ENCODE assay signal across 12 cellular contexts in the genomic region with DNA sequence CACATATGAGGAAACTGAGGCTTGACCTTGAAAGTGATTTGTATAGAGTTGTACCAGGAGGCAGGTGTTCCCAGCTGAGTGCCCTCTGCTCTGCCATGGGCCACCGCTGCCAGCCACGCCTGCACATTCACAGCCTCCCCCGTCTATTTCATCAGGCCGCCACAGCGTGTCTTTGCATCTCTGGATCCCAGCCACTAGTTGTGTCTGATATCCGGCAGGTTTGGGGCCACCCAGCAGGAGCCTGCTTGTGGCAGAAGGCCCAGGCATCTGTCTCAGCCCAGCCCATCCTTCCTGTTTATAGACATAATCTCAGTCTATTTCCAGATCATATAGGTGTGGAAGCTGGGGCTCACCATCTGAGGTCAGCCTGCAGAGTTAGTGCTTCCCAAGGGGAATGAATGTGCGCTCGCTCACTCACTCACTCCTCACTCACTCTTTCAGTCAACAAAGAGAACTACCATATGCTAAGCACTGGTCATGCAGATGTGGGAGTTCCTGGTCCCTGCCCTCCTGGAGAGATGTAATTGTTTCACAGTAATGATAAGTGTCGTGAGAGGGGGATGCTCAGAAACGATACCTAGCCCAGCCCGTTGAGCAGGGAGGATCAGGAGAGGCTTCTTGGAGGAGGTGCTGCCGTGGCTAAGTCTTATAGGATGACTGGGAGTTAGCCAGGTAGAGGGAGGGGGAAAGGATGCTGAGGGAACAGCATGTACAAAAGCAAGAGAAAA.
A peak's percentile ranks its signal among the peaks of the same experiment; 100 is the strongest.
DNase-seq lines count a peak whose midpoint lies in the region; ATAC-seq and TF ChIP-seq lines count a peak whose summit lies in the region.
"Had no signal": no experiment of that assay in that cellular context is flagged by ENCODE, and none has a peak within 500 bp of the region (broad histone marks: within the 10 kb centered on the region; RNA-seq: fewer than 3 reads in every experiment).

No MANE protein-coding gene starts in this region.

- ATAC-seq in GM21786 (IDR thresholded peaks at IDR 0.05; ENCODE audit: unreplicated experiment) = no peak

- H3K18ac ChIP-seq in H9 (ENCODE audit: insufficient read length, low read depth, low read length) = no peak overlapping the region

- no peak overlapping the region for H3K56ac ChIP-seq in H9 (ENCODE audit: insufficient read length, low read depth, low read length)

- no peak overlapping the region for H3K4me3 ChIP-seq in Peyer's patch
- H3K4me3 ChIP-seq: cardiac muscle cell, prostate gland had no signal

- H2AK5ac ChIP-seq in H9 (ENCODE audit: insufficient read length, low read length) = no peak overlapping the region

- H3K79me1 ChIP-seq in H9 (ENCODE audit: insufficient read depth, low read depth, low read length, poor library complexity, severe bottlenecking) = no peaks in the 10 kb centered on the region

- no peak overlapping the region for H3K4ac ChIP-seq in H9 (ENCODE audit: low read depth, low read length)

- no peaks in the 10 kb centered on the region for H3K23me2 ChIP-seq in H9 (ENCODE audit: insufficient read length, low read depth, low read length, poor library complexity, severe bottlenecking)

- H3K4me1 Mint-ChIP-seq in H9 (peaks cover 22 to 26% of the 10 kb centered on the region in 2 experiments), progenitor cell of endocrine pancreas (ENCODE audit: low read depth) (peaks cover 2% of the 10 kb centered on the region)

- H4K8ac ChIP-seq in H9 (replicated peaks; ENCODE audit: insufficient read length, low read depth, low read length) = no peak overlapping the region

- H3K9me3 Mint-ChIP-seq in H9 (no peaks in the 10 kb centered on the region), progenitor cell of endocrine pancreas (ENCODE audit: low read depth) (no peaks in the 10 kb centered on the region)

- no CpG with 5 or more reads among the region's 12 CpGs for WGBS in H9 (ENCODE audit: extremely low coverage, insufficient read length, low lambda C conversion rate)

- in situ Hi-C loops in ACHN (cut with HindIII; ENCODE audit: low pct_ligation_motif_present, low pct_unique_long_range_greater_than_20kb, low sequenced_read_pairs) = no loop called here

- no peaks in the 10 kb centered on the region for H4K20me1 ChIP-seq in H9 (ENCODE audit: control insufficient read depth, insufficient read depth, insufficient read length)

- DNase-seq in H9 (peak; percentile 38), Peyer's patch (peak; percentile 30 to 75 (median 74)), cerebellar cortex (ENCODE audit: low spot score) (peak; percentile 7), progenitor cell of endocrine pancreas (ENCODE audit: low spot score, unreplicated experiment) (no peak), ACHN (no peak), putamen (ENCODE audit: low spot score) (no peak), caudate nucleus (lab: John Stamatoyannopoulos, UW) (no peak)
- DNase-seq: NCI-H187 had no signal

- TF ChIP-seq POLR2A in Peyer's patch (IDR thresholded peaks at IDR 0.05) = no peak

- H3K23ac ChIP-seq in H9 (ENCODE audit: insufficient read length, low read depth, low read length) = no peak overlapping the region

- H4K91ac ChIP-seq in H9 (ENCODE audit: insufficient read length, low read depth, low read length) = no peak overlapping the region

- H3K4me3 Mint-ChIP-seq in H9 (0 out of 5 replicates have a peak overlapping the region, but pooled peaks of 1 of the 2 experiments have one; percentile 1), progenitor cell of endocrine pancreas (ENCODE audit: low read depth) (no peak overlapping the region)

- no peak overlapping the region for H3K14ac ChIP-seq in H9 (ENCODE audit: insufficient read depth, low read length)

- H2BK5ac ChIP-seq in H9 (ENCODE audit: insufficient read length, low read length) = no peak overlapping the region

- H3K27ac Mint-ChIP-seq in H9 (peak overlapping the region; percentile 1 to 89 (median 54); a peak in 5 of 7 replicates), progenitor cell of endocrine pancreas (peak overlapping the region; percentile 31)

- H2BK15ac ChIP-seq in H9 (ENCODE audit: low read depth, low read length) = no peak overlapping the region; the same call in 1 of the 2 replicates

- no peak overlapping the region for H2AFZ ChIP-seq in H9 (ENCODE audit: low read length)

- no peak overlapping the region for H2BK12ac ChIP-seq in H9 (ENCODE audit: insufficient read length, low read depth, low read length)

- H3K4me1 ChIP-seq in H9 (ENCODE audit: insufficient read depth, low read length) (peaks cover 4% of the 10 kb centered on the region; the same call in 1 of the 2 replicates), Peyer's patch (peaks cover 0 to 34% (median 10%) of the 10 kb centered on the region in 4 donors)
- H3K4me1 ChIP-seq: prostate gland had no signal

- no peaks in the 10 kb centered on the region for H3K9me3 ChIP-seq in H9 (ENCODE audit: control insufficient read depth, low read depth, low read length)
- H3K9me3 ChIP-seq in Peyer's patch = no peaks in the 10 kb centered on the region
- H3K9me3 ChIP-seq: prostate gland had no signal

- no peak overlapping the region for H3T11ph ChIP-seq in H9 (ENCODE audit: low read length)

- H2BK20ac ChIP-seq in H9 (ENCODE audit: low read depth, low read length, poor library complexity, severe bottlenecking) = no peak overlapping the region

- H3K9ac ChIP-seq in H9 (ENCODE audit: extremely low read depth, insufficient read length, low read length) = no peak overlapping the region

- no peaks in the 10 kb centered on the region for H3K79me2 ChIP-seq in H9 (ENCODE audit: insufficient read depth, low read length)

- peaks cover 0 to 1% (median 0%) of the 10 kb centered on the region in 3 donors for H3K36me3 ChIP-seq in Peyer's patch
- H3K36me3 ChIP-seq: cardiac muscle cell, prostate gland had no signal

- no peaks in the 10 kb centered on the region; a peak in 1 of 7 replicates for H3K36me3 Mint-ChIP-seq in H9 (ENCODE audit: insufficient read depth in 1 of 3, low read depth in 3 of 3)
- no peaks in the 10 kb centered on the region for H3K36me3 Mint-ChIP-seq in progenitor cell of endocrine pancreas (ENCODE audit: insufficient read depth)

- H3K27ac ChIP-seq in H9 (ENCODE audit: insufficient read length, low read depth, low read length) (peak overlapping the region; percentile 16), Peyer's patch (peak overlapping the region in 2 of 4 donors; percentile 50 to 74), caudate nucleus (ENCODE audit: low read depth, low read length) (no peak overlapping the region)
- H3K27ac ChIP-seq: cardiac muscle cell, prostate gland, VCaP had no signal

- no peaks in the 10 kb centered on the region for H3K27me3 ChIP-seq in H9 (ENCODE audit: insufficient read depth, low read length)
- no peaks in the 10 kb centered on the region for H3K27me3 ChIP-seq in Peyer's patch
- H3K27me3 ChIP-seq: cardiac muscle cell had no signal

- peak overlapping the region; percentile 39 for H3K4me2 ChIP-seq in H9 (ENCODE audit: insufficient read depth, insufficient read length, low read length)

- H2BK120ac ChIP-seq in H9 (ENCODE audit: low read depth, low read length, poor library complexity, severe bottlenecking) = no peak overlapping the region

- H3K27me3 Mint-ChIP-seq in H9 (ENCODE audit: low read depth) (peaks cover 3% of the 10 kb centered on the region; the same call in 1 of the 2 replicates), progenitor cell of endocrine pancreas (peaks cover 25% of the 10 kb centered on the region)

- no peak for TF ChIP-seq CTCF in H9 (conservative IDR thresholded peaks at IDR 0.05)
- no peak for TF ChIP-seq CTCF in Peyer's patch (IDR thresholded peaks at IDR 0.05)
- TF ChIP-seq CTCF in progenitor cell of endocrine pancreas (IDR thresholded peaks at IDR 0.05; ENCODE audit: unreplicated experiment) = no peak

- no peak overlapping the region for H4K5ac ChIP-seq in H9 (ENCODE audit: insufficient read length, low read depth, low read length)

Comparison
In these comparisons a context has a peak if more than half of its experiments do, and no peak if none do; other contexts are left out.
1. DNase-seq: peak in H9 (single experiment), Peyer's patch (3 of 3) and cerebellar cortex (single experiment); none in progenitor cell of endocrine pancreas (single experiment), ACHN (single experiment), putamen (single experiment) and caudate nucleus (0 of 61).